Comparison of ENCODE assay signal across 8 cellular contexts in genomic region chr14:35121887-35122695, GRCh38. TPM values are rescaled to one million over a fixed set of nuclear protein-coding genes. Genes with fewer than 3 reads are reported as not detected.
A peak's percentile ranks its signal among the peaks of the same experiment; 100 is the strongest.
DNase-seq lines count a peak whose midpoint lies in the region; ATAC-seq, FAIRE-seq and TF ChIP-seq lines count a peak whose summit lies in the region.

TSS of gene PPP2R3C (minus strand) at chr14:35121990. CDS start at chr14:35121959, 31 bp downstream.
TSS of gene PRORP (plus strand) at chr14:35122552. CDS start at chr14:35123246, 694 bp downstream.

- H3K4me2 ChIP-seq in astrocyte (ENCODE audit: low read length): peak within 1 kb of the TSS; percentile 94

- H3K9me3 ChIP-seq in astrocyte (ENCODE audit: insufficient read depth, low read depth, low read length) (no peaks in the 10 kb centered on the region), aorta (ENCODE audit: control insufficient read depth, low read length) (no peaks in the 10 kb centered on the region)

- DNase-seq in NCI-H2029 (lab: John Stamatoyannopoulos, UW): peak; percentile 100
- peak; percentile 95 for DNase-seq in T-helper 22 cell (ENCODE audit: low read depth)
- peak; percentile 98 for DNase-seq in astrocyte (ENCODE audit: low read depth)
- peak; percentile 88 for DNase-seq in hepatic stellate cell (ENCODE audit: low spot score)
- DNase-seq in aorta: peak; percentile 95

- H3K79me2 ChIP-seq in astrocyte (ENCODE audit: insufficient read depth, low read length): peaks cover 42% of the 10 kb centered on the region

- H3K36me3 Mint-ChIP-seq in astrocyte (ENCODE audit: low read depth, unreplicated experiment): no peaks in the 10 kb centered on the region

- no peak for TF ChIP-seq CTCF in astrocyte (IDR thresholded peaks at IDR 0.05; ENCODE audit: insufficient read depth, low read depth, low read length)

- H3K27ac ChIP-seq in astrocyte (ENCODE audit: low read depth, low read length) (peak within 1 kb of the TSS; percentile 98), rectal smooth muscle tissue (ENCODE audit: low read depth, low read length) (peak within 1 kb of the TSS; percentile 98), aorta (ENCODE audit: low read depth in 1 of 2, low read length in 2 of 2) (peak within 1 kb of the TSS; percentile 70 to 80)

- peak; percentile 63 for TF ChIP-seq POLR2A in GM18505 (IDR thresholded peaks at IDR 0.05; ENCODE audit: borderline replicate concordance, extremely low read depth, insufficient read depth, insufficient read length)

- intact Hi-C loops in aorta (cut with DNase I): loop anchor here (2.0 to 10.0 kb wide), 6 partner anchors 75 to 300 kb away; partner anchors contain the start of genes FAM177A1 (in 2 of the 2), PSMA6 (in 1 of the 2) and SRP54 (in 1 of the 2)

- peaks cover 3% of the 10 kb centered on the region for H3K36me3 ChIP-seq in astrocyte (ENCODE audit: insufficient read depth, low read length)
- H3K36me3 ChIP-seq in rectal smooth muscle tissue (ENCODE audit: control insufficient read depth, insufficient read depth, low read length): peaks cover 2% of the 10 kb centered on the region
- no peaks in the 10 kb centered on the region for H3K36me3 ChIP-seq in aorta (ENCODE audit: control insufficient read depth in 1 of 2, insufficient read depth in 2 of 2, low read length in 1 of 2)

- H3K9ac ChIP-seq in astrocyte (ENCODE audit: low read length) (peak within 1 kb of the TSS; percentile 92), rectal smooth muscle tissue (ENCODE audit: low read length) (peak within 1 kb of the TSS; percentile 98)

- 0 to 1% methylated on average over 57 of the region's 57 CpGs for WGBS in aorta, 2 donors

- H3K4me3 Mint-ChIP-seq in astrocyte (ENCODE audit: unreplicated experiment): peak within 1 kb of the TSS; percentile 91

- ATAC-seq in GM18505 (IDR thresholded peaks at IDR 0.05; ENCODE audit: unreplicated experiment) (peak; percentile 87), HG02973 (IDR thresholded peaks at IDR 0.05; ENCODE audit: unreplicated experiment) (peak; percentile 77), aorta (ENCODE audit: low FRiP score) (peak; percentile 98)

- FAIRE-seq in astrocyte (lab: Jason Lieb, UNC): no peak

- peaks cover 4% of the 10 kb centered on the region for H4K20me1 ChIP-seq in astrocyte (ENCODE audit: insufficient read depth, low read length)

- H3K4me3 ChIP-seq in astrocyte (ENCODE audit: insufficient read depth, low read depth, low read length) (peak within 1 kb of the TSS; percentile 85), rectal smooth muscle tissue (ENCODE audit: low read length) (peak within 1 kb of the TSS; percentile 98), aorta (ENCODE audit: low read length in 2 of 2) (peak within 1 kb of the TSS; percentile 38 to 85)

- H3K9me3 Mint-ChIP-seq in astrocyte (ENCODE audit: unreplicated experiment): no peaks in the 10 kb centered on the region

- no peaks in the 10 kb centered on the region for H3K27me3 ChIP-seq in astrocyte (ENCODE audit: insufficient read depth, low read length)
- H3K27me3 ChIP-seq in rectal smooth muscle tissue (ENCODE audit: control insufficient read depth, insufficient read depth, low read length): no peaks in the 10 kb centered on the region
- no peaks in the 10 kb centered on the region for H3K27me3 ChIP-seq in aorta (ENCODE audit: control insufficient read depth in 1 of 2, insufficient read depth in 2 of 2, low read length in 1 of 2)

- peaks cover 9% of the 10 kb centered on the region for H3K4me1 ChIP-seq in astrocyte (ENCODE audit: insufficient read depth, low read length)
- H3K4me1 ChIP-seq in rectal smooth muscle tissue (ENCODE audit: control insufficient read depth, insufficient read depth, low read length): peaks cover 8% of the 10 kb centered on the region
- H3K4me1 ChIP-seq in aorta (ENCODE audit: control insufficient read depth in 1 of 2, insufficient read depth in 2 of 2, low read length in 2 of 2): no peaks in the 10 kb centered on the region

- H3K27me3 Mint-ChIP-seq in astrocyte (ENCODE audit: low read depth, unreplicated experiment): no peaks in the 10 kb centered on the region

- H3K27ac Mint-ChIP-seq in astrocyte (ENCODE audit: unreplicated experiment): peak within 1 kb of the TSS; percentile 99

- H3K4me1 Mint-ChIP-seq in astrocyte (ENCODE audit: low read depth, unreplicated experiment): peaks cover 14% of the 10 kb centered on the region

- H2AFZ ChIP-seq in astrocyte (ENCODE audit: low read depth, low read length): peak within 1 kb of the TSS; percentile 97

RNA-seq across cellular contexts. Expression of gene PPP2R3C, which starts in this region (rescaled TPM):
- total RNA-seq in astrocyte (24.4 and 28.3 TPM in 2 replicates), aorta (10 to 100 TPM; 33.1 to 36.6 TPM)
- polyA plus RNA-seq in aorta: 10 to 100 TPM; 47.2 to 63.2 TPM

RNA-seq across cellular contexts. Expression of gene PRORP, which starts in this region (rescaled TPM):
- total RNA-seq in astrocyte (27.8 and 32.4 TPM in 2 replicates), aorta (10 to 100 TPM; 20.0 to 20.4 TPM)
- 10 to 100 TPM; 11.0 to 11.5 TPM for polyA plus RNA-seq in aorta

Comparison
In these comparisons a context has a peak if more than half of its experiments do, and no peak if none do; other contexts are left out.
1. Peak in every context shown above with its lines: DNase-seq, ATAC-seq, H3K4me3 ChIP-seq and H3K27ac ChIP-seq.